ENCODE assay signal across 9 cellular contexts in the genomic region with DNA sequence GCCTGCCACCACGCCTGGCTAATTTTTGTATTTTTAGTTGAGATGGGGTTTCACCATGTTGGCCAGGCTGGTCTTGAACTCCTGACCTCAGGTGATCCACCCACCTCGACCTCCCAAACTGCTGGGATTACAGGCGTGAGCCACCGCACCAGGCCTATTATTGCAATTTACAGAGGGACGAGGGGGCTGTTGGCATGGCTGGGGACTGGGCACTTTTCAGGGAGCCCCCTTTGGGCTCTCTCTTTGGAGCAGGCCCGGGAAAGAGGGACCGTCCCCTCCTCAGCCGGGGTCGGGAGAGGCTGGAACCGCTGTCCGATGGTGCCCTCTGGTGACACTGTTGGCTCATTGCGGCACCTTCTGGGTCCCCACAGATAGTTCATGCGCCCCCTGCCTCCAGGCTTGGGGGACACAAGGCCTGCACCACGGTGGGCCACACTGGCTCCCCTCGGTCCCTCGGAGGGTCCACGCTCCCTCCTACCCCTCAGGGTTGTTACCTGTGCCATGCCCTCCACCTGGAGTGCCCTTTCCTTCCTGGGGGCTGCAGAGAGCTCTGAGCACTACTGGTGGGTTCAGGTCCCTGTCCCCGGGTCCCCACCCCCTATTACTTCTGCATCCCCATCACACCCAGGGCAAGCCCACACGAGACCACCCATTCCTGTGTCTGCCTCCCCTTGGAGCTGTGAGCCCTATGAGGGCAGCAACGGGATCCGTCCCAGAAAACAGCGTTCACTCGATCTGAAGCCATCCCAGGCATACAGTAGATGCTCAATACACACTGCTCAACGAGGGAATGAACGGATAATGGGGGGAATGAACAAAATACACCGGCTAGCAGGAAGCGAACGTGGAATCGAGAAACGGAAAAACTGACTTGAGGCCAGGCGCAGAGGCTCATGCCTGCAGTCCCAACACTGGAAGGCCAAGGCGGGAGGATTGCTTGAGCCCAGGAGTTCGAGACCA. TPM values are rescaled to one million over a fixed set of nuclear protein-coding genes. Genes with fewer than 3 reads are reported as not detected.
DNase-seq lines count a peak whose midpoint lies in the region; ATAC-seq and TF ChIP-seq lines count a peak whose summit lies in the region.
"Had no signal": no experiment of that assay in that cellular context is flagged by ENCODE, and none has a peak within 500 bp of the region (broad histone marks: within the 10 kb centered on the region; RNA-seq: fewer than 3 reads in every experiment).

No MANE protein-coding gene starts in this region.

- peaks cover 0 to 6% (median 2%) of the 10 kb centered on the region in 4 donors for H3K4me1 Mint-ChIP-seq in CD4-positive, CD25-positive, alpha-beta regulatory T cell

- no peaks in the 10 kb centered on the region for H3K36me3 Mint-ChIP-seq in CD4-positive, CD25-positive, alpha-beta regulatory T cell
- H3K36me3 Mint-ChIP-seq: IgD-negative memory B cell had no signal

- H3K36me3 ChIP-seq in CD4-positive, CD25-positive, alpha-beta regulatory T cell (ENCODE audit: control insufficient read depth, insufficient read depth, low read length): no peaks in the 10 kb centered on the region
- H3K36me3 ChIP-seq in psoas muscle (ENCODE audit: insufficient read depth in 1 of 2, low read depth in 1 of 2): no peaks in the 10 kb centered on the region

- 44 to 63% (median 44%) methylated on average over 26 to 33 of the region's 33 CpGs for WGBS in psoas muscle, 3 donors

- H3K9me3 Mint-ChIP-seq in CD4-positive, CD25-positive, alpha-beta regulatory T cell: no peaks in the 10 kb centered on the region
- H3K9me3 Mint-ChIP-seq: IgD-negative memory B cell had no signal

- intact Hi-C loops in psoas muscle (cut with DNase I): loop anchor here (1.0 kb wide), 2 partner anchors 71 to 72 kb away; no protein-coding TSS in a partner anchor

- no peak overlapping the region for H3K4me3 ChIP-seq in CD4-positive, CD25-positive, alpha-beta regulatory T cell (ENCODE audit: low read depth, low read length)
- no peak overlapping the region for H3K4me3 ChIP-seq in HFF-Myc (replicated peaks; ENCODE audit: low read depth, low read length)
- H3K4me3 ChIP-seq in psoas muscle: no peak overlapping the region

- no peaks in the 10 kb centered on the region for H3K9me3 ChIP-seq in CD4-positive, CD25-positive, alpha-beta regulatory T cell (ENCODE audit: control insufficient read depth in 2 of 2, low read length in 2 of 2)
- no peaks in the 10 kb centered on the region for H3K9me3 ChIP-seq in psoas muscle

- peaks cover 5% of the 10 kb centered on the region for H3K4me1 ChIP-seq in CD4-positive, CD25-positive, alpha-beta regulatory T cell (ENCODE audit: control insufficient read depth, insufficient read depth, low read length, poor library complexity, severe bottlenecking)
- peaks cover 20% of the 10 kb centered on the region for H3K4me1 ChIP-seq in psoas muscle

- no peak overlapping the region for H3K4me3 Mint-ChIP-seq in CD4-positive, CD25-positive, alpha-beta regulatory T cell

- peak; percentile 51 to 57 (median 54) for DNase-seq in CD4-positive, CD25-positive, alpha-beta regulatory T cell
- DNase-seq in HFF-Myc (ENCODE audit: extremely low read depth, low read depth): no peak
- peak; percentile 46 for DNase-seq in RPMI7951 (ENCODE audit: low read depth)
- DNase-seq in activated T-helper 1 cell treated with Interleukin-2 at 50 U/mL for 16 hours (ENCODE audit: low read depth): peak; percentile 31
- peak; percentile 13 for DNase-seq in foreskin melanocyte
- peak; percentile 60 to 84 for DNase-seq in psoas muscle

- H3K27me3 Mint-ChIP-seq in CD4-positive, CD25-positive, alpha-beta regulatory T cell: no peaks in the 10 kb centered on the region
- H3K27me3 Mint-ChIP-seq: IgD-negative memory B cell had no signal

- peak; percentile 86 for TF ChIP-seq CTCF in HFF-Myc (IDR thresholded peaks at IDR 0.05; ENCODE audit: low read depth, low read length, missing control alignments)
- TF ChIP-seq CTCF in psoas muscle (IDR thresholded peaks at IDR 0.05): peak; percentile 73

- H3K27ac Mint-ChIP-seq in CD4-positive, CD25-positive, alpha-beta regulatory T cell: peak overlapping the region in 1 of 3 donors; percentile 58

- ATAC-seq in CD4-positive, CD25-positive, alpha-beta regulatory T cell (ENCODE audit: low read depth in 2 of 2): peak; percentile 63 to 86
- ATAC-seq in psoas muscle (peak; percentile 46 to 56 (median 49)), GM21737 (IDR thresholded peaks at IDR 0.05; ENCODE audit: unreplicated experiment) (no peak), HG03135 (IDR thresholded peaks at IDR 0.05; ENCODE audit: unreplicated experiment) (no peak)

- no peak overlapping the region for H3K27ac ChIP-seq in CD4-positive, CD25-positive, alpha-beta regulatory T cell (ENCODE audit: insufficient read depth, low read length, poor library complexity, severe bottlenecking)
- peak overlapping the region; percentile 88 for H3K27ac ChIP-seq in psoas muscle

- no peaks in the 10 kb centered on the region for H3K27me3 ChIP-seq in CD4-positive, CD25-positive, alpha-beta regulatory T cell (ENCODE audit: control insufficient read depth, insufficient read depth, low read length)
- no peaks in the 10 kb centered on the region for H3K27me3 ChIP-seq in psoas muscle (ENCODE audit: insufficient read depth in 3 of 3, low read length in 2 of 3)

RNA-seq across cellular contexts. Expression of a gene that starts 12.5 kb away (rescaled TPM):
- 11.9 TPM for total RNA-seq in CD4-positive, CD25-positive, alpha-beta regulatory T cell
- polyA plus RNA-seq in CD4-positive, CD25-positive, alpha-beta regulatory T cell: 1 to 10 TPM; 2.2 to 4.0 (median 2.7) TPM
- total RNA-seq in RPMI7951 (2014; rRNA removed; shearing (Covaris generic)): 6.1 and 6.7 TPM in 2 replicates
- 100 to 1,000 TPM; 135 to 210 (median 149) TPM for total RNA-seq in psoas muscle
- polyA plus RNA-seq in psoas muscle: 100 to 1,000 TPM in 1 of 3 donors, 10 to 100 TPM in 2; 63.2 to 214 (median 96.3) TPM

RNA-seq across cellular contexts. Expression of a gene that starts 27.5 kb away (rescaled TPM):
- 28.5 TPM for total RNA-seq in CD4-positive, CD25-positive, alpha-beta regulatory T cell
- polyA plus RNA-seq in CD4-positive, CD25-positive, alpha-beta regulatory T cell: 1 to 10 TPM; 3.3 to 9.0 (median 7.3) TPM
- 2.4 and 2.5 TPM in 2 replicates for total RNA-seq in RPMI7951 (2014; rRNA removed; shearing (Covaris generic))
- 10 to 100 TPM in 3 of 4 donors, 1 to 10 TPM in 1; 9.0 to 17.0 (median 14.2) TPM for total RNA-seq in psoas muscle
- 10 to 100 TPM in 1 of 3 donors, 1 to 10 TPM in 2; 7.4 to 11.4 (median 8.7) TPM for polyA plus RNA-seq in psoas muscle

Comparison
In these comparisons a context has a peak if more than half of its experiments do, and no peak if none do; other contexts are left out.
1. ATAC-seq: peak in CD4-positive, CD25-positive, alpha-beta regulatory T cell (2 of 2) and psoas muscle (4 of 4); none in GM21737 (single experiment) and HG03135 (single experiment).
2. RNA of a gene that starts 12.5 kb away (total RNA-seq): 135 to 210 TPM in psoas muscle; 11.9 TPM in CD4-positive, CD25-positive, alpha-beta regulatory T cell (single experiment) and 6.1 to 6.7 TPM in RPMI7951; every median in the first group is over 10 times any median in the second.